ENCODE assay signal across 13 cellular contexts in the genomic region with DNA sequence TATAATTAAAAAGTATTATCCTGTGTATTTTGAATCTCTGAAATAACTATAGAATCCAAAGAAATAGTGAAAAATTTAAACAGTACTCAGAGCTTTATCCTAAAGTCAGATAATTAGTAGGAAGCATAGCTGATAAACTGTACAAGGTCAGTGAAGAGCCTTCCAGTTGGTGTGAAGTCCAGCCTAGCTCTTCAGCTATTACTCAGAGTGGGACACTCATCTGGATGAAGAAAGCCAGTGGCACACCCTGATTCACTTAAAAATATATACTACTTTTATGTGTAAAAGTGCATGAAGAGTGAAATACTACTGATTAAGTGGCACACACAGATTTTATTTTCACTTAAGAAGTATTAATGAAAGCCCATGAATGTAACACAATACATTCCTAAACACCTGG. TPM values are rescaled to one million over a fixed set of nuclear protein-coding genes. Genes with fewer than 3 reads are reported as not detected.
DNase-seq lines count a peak whose midpoint lies in the region; ATAC-seq, FAIRE-seq and TF ChIP-seq lines count a peak whose summit lies in the region.
"Had no signal": no experiment of that assay in that cellular context is flagged by ENCODE, and none has a peak within 500 bp of the region (broad histone marks: within the 10 kb centered on the region; RNA-seq: fewer than 3 reads in every experiment).

No MANE protein-coding gene starts in this region.

- H3K27ac Mint-ChIP-seq in activated naive CD8-positive, alpha-beta T cell: no peak overlapping the region
- H3K27ac Mint-ChIP-seq in activated naive CD8-positive, alpha-beta T cell treated with anti-CD3 and anti-CD28 coated beads for 36 hours: no peak overlapping the region
- peak overlapping the region in 3 of 6 donors; percentile 73 to 99 (median 78) for H3K27ac Mint-ChIP-seq in naive B cell
- H3K27ac Mint-ChIP-seq: endodermal cell had no signal

- no peak for TF ChIP-seq POLR2A in transverse colon (IDR thresholded peaks at IDR 0.05)

- FAIRE-seq in bronchial epithelial cell (lab: Jason Lieb, UNC): no peak

- H3K9me3 Mint-ChIP-seq in activated naive CD8-positive, alpha-beta T cell (ENCODE audit: low read depth): no peaks in the 10 kb centered on the region
- peaks cover 2% of the 10 kb centered on the region for H3K9me3 Mint-ChIP-seq in activated naive CD8-positive, alpha-beta T cell treated with anti-CD3 and anti-CD28 coated beads for 36 hours
- peaks cover 0 to 4% (median 0%) of the 10 kb centered on the region in 7 donors for H3K9me3 Mint-ChIP-seq in naive B cell

- no peaks in the 10 kb centered on the region for H3K27me3 ChIP-seq in bronchial epithelial cell (ENCODE audit: control insufficient read depth, insufficient read depth, low read length)
- H3K27me3 ChIP-seq in transverse colon: no peaks in the 10 kb centered on the region

- no peaks in the 10 kb centered on the region for H3K9me3 ChIP-seq in transverse colon

- peak overlapping the region; percentile 0 for H3K4me3 Mint-ChIP-seq in activated naive CD8-positive, alpha-beta T cell
- no peak overlapping the region for H3K4me3 Mint-ChIP-seq in activated naive CD8-positive, alpha-beta T cell treated with anti-CD3 and anti-CD28 coated beads for 36 hours
- peak overlapping the region; percentile 94 to 100 (median 98) for H3K4me3 Mint-ChIP-seq in naive B cell
- H3K4me3 Mint-ChIP-seq: endodermal cell had no signal

- peak overlapping the region in 3 of 4 donors; percentile 95 to 98 (median 95) for H3K27ac ChIP-seq in transverse colon

- no peak for DNase-seq in activated naive CD8-positive, alpha-beta T cell treated with anti-CD3 and anti-CD28 coated beads for 36 hours
- peak; percentile 77 for DNase-seq in bronchial epithelial cell (ENCODE audit: low read depth)
- no peak for DNase-seq in naive B cell
- no peak for DNase-seq in transverse colon
- no peak for DNase-seq in activated CD8-positive, alpha-beta memory T cell treated with anti-CD3 and anti-CD28 coated beads, Interleukin-2, amount 50 U/mL, for 48 hours
- DNase-seq: activated T-cell treated with anti-CD3 and anti-CD28 coated beads, Interleukin-2, amount 50 U/mL, for 1 hour; endodermal cell had no signal

- peak overlapping the region; percentile 30 for H3K4me3 ChIP-seq in bronchial epithelial cell (ENCODE audit: low read depth, low read length)
- H3K4me3 ChIP-seq in transverse colon: peak overlapping the region in 2 of 4 donors; percentile 73 to 92

- TF ChIP-seq EP300 in transverse colon (IDR thresholded peaks at IDR 0.05; ENCODE audit: low read depth): no peak

- peaks cover 3% of the 10 kb centered on the region for H3K36me3 ChIP-seq in bronchial epithelial cell (ENCODE audit: control insufficient read depth, insufficient read depth, low read length)
- H3K36me3 ChIP-seq in transverse colon: no peaks in the 10 kb centered on the region

- H3K4me1 ChIP-seq in transverse colon: peaks cover 26 to 86% (median 45%) of the 10 kb centered on the region in 4 donors

- peaks cover 60% of the 10 kb centered on the region for H3K4me1 Mint-ChIP-seq in activated naive CD8-positive, alpha-beta T cell (ENCODE audit: low read depth)
- H3K4me1 Mint-ChIP-seq in activated naive CD8-positive, alpha-beta T cell treated with anti-CD3 and anti-CD28 coated beads for 36 hours: peaks cover 51% of the 10 kb centered on the region
- peaks cover 69 to 85% (median 69%) of the 10 kb centered on the region in 3 donors for H3K4me1 Mint-ChIP-seq in naive B cell

- intact Hi-C loops in transverse colon (cut with DNase I; ENCODE audit: low total_unique reads): no loop called here

- ATAC-seq in naive B cell (ENCODE audit: low read depth in 2 of 2): no peak
- ATAC-seq in GM18511 (IDR thresholded peaks at IDR 0.05; ENCODE audit: unreplicated experiment): no peak
- no peak for ATAC-seq in HG03460 (IDR thresholded peaks at IDR 0.05; ENCODE audit: unreplicated experiment)

- no peaks in the 10 kb centered on the region for H3K27me3 Mint-ChIP-seq in activated naive CD8-positive, alpha-beta T cell
- H3K27me3 Mint-ChIP-seq in activated naive CD8-positive, alpha-beta T cell treated with anti-CD3 and anti-CD28 coated beads for 36 hours: no peaks in the 10 kb centered on the region
- H3K27me3 Mint-ChIP-seq in naive B cell: no peaks in the 10 kb centered on the region

- in situ Hi-C loops in transverse colon (cut with MboI; ENCODE audit: low pct_ligation_motif_present in 1 of 4, low pct_unique_long_range_greater_than_20kb in 1 of 4, low sequenced_read_pairs in 3 of 4): no loop called here

- TF ChIP-seq CTCF in bronchial epithelial cell (IDR thresholded peaks at IDR 0.05; ENCODE audit: insufficient read depth, low read length, severe bottlenecking) (no peak), transverse colon (IDR thresholded peaks at IDR 0.05) (no peak)

- peaks cover 2% of the 10 kb centered on the region for H3K36me3 Mint-ChIP-seq in activated naive CD8-positive, alpha-beta T cell
- H3K36me3 Mint-ChIP-seq in activated naive CD8-positive, alpha-beta T cell treated with anti-CD3 and anti-CD28 coated beads for 36 hours: peaks cover 16% of the 10 kb centered on the region
- peaks cover 7 to 29% of the 10 kb centered on the region in 2 donors for H3K36me3 Mint-ChIP-seq in naive B cell

RNA-seq across cellular contexts. Expression of a gene that starts 3.1 kb away (rescaled TPM):
- total RNA-seq in activated naive CD8-positive, alpha-beta T cell treated with anti-CD3 and anti-CD28 coated beads for 36 hours: 10 to 100 TPM; 20.5 to 22.1 TPM
- total RNA-seq in bronchial epithelial cell: 83.5 and 94.6 TPM in 2 replicates
- polyA plus RNA-seq in naive B cell (ENCODE audit: low read depth in 6 of 6): 10 to 100 TPM; 62.8 to 86.0 (median 70.8) TPM
- total RNA-seq in transverse colon: 100 to 1,000 TPM in 2 of 4 donors, 10 to 100 TPM in 1, 1 to 10 TPM in 1; 7.0 to 116 (median 86.8) TPM

RNA-seq across cellular contexts. Expression of a gene that starts 42.7 kb away (rescaled TPM):
- not detected for total RNA-seq in activated naive CD8-positive, alpha-beta T cell treated with anti-CD3 and anti-CD28 coated beads for 36 hours
- not detected in 2 replicates for total RNA-seq in bronchial epithelial cell
- polyA plus RNA-seq in naive B cell (ENCODE audit: low read depth in 6 of 6): not detected
- under 1 TPM in 1 of 4 donors, not detected in 3; 0.16 TPM for total RNA-seq in transverse colon
- total RNA-seq: A673, endodermal cell, NCI-H460, urinary bladder had no signal
- polyA plus RNA-seq: urinary bladder had no signal
